In the genomic region with DNA sequence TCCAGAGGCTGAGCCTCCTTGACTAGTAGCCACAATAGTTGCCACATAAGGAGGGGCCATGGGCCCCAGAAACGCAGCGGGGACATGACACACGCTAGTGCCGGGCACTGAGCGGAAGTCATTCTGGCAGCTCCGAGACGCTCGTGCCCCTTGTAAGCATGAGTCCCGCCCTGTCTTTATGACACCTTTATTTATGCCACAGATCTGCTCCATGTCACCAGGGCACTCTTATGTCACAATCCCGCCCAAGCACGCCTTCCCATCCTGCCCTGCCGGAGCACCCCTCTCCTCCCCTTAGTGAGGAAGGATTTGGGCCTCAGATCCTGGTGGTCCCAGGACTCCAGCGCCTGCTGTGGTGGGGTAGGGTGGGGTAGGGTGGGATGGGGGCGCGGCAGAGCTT, we compare ENCODE assay signal across 8 cellular contexts. TPM values are rescaled to one million over a fixed set of nuclear protein-coding genes. Genes with fewer than 3 reads are reported as not detected.
A peak's percentile ranks its signal among the peaks of the same experiment; 100 is the strongest.
DNase-seq lines count a peak whose midpoint lies in the region; ATAC-seq, FAIRE-seq and TF ChIP-seq lines count a peak whose summit lies in the region.
"Not testable (repeated sequence)": the region's sequence is repeated elsewhere in the genome, so short reads cannot be mapped to it uniquely, and the experiment has no call there.

No MANE protein-coding gene starts in this region.

- H3K79me2 ChIP-seq in hepatocyte; HepG2 (ENCODE audit: insufficient read depth, low read length): not testable (repeated sequence)

- not testable (repeated sequence) for H4K20me1 ChIP-seq in hepatocyte (ENCODE audit: insufficient read depth, poor library complexity, severe bottlenecking); HepG2 (ENCODE audit: insufficient read depth, low read length)

- H2BK15ac ChIP-seq in neuronal stem cell (ENCODE audit: low read length) = not testable (repeated sequence)

- not testable (repeated sequence) for H3K79me1 ChIP-seq in neuronal stem cell (ENCODE audit: low read depth, low read length)

- ATAC-seq in HepG2 = not testable (repeated sequence)

- not testable (repeated sequence) for H3K27ac ChIP-seq in colonic mucosa; hepatocyte; HepG2 (ENCODE audit: extremely low read length, insufficient read depth, low read length); neuronal stem cell (replicated peaks; ENCODE audit: low read length)
- peak overlapping the region in 1 of 4 donors; percentile 54 for H3K27ac ChIP-seq in transverse colon

- FAIRE-seq in HepG2 (lab: Jason Lieb, UNC) = not testable (repeated sequence)

- H4K8ac ChIP-seq in neuronal stem cell (ENCODE audit: low read depth, low read length) = not testable (repeated sequence)

- not testable (repeated sequence) for H4K91ac ChIP-seq in neuronal stem cell (ENCODE audit: low read depth, low read length, poor library complexity)

- not testable (repeated sequence) for TF ChIP-seq POLR2A in NB4 (IDR thresholded peaks at IDR 0.05; ENCODE audit: extremely low read depth, insufficient read length); HepG2 (IDR thresholded peaks at IDR 0.05; ENCODE audit: insufficient read depth in 1 of 2, low read depth in 2 of 2, low read length in 2 of 2)
- TF ChIP-seq POLR2A in transverse colon (IDR thresholded peaks at IDR 0.05) = peak; percentile 65

- H3K36me3 ChIP-seq in GM06990 (ENCODE audit: control insufficient read depth, insufficient read depth, low read length); colonic mucosa; hepatocyte (replicated peaks; ENCODE audit: insufficient read depth, low read depth); HepG2 (replicated peaks in 1 of 2; ENCODE audit: control insufficient read depth in 1 of 2, insufficient read depth in 2 of 2, low read length in 2 of 2); neuronal stem cell (replicated peaks in 1 of 2; ENCODE audit: control insufficient read depth in 2 of 2, insufficient read depth in 2 of 2, low read length in 2 of 2); transverse colon: not testable (repeated sequence)

- not testable (repeated sequence) for H3K9me3 ChIP-seq in colonic mucosa; hepatocyte (ENCODE audit: low read depth); HepG2 (ENCODE audit: low read length); neuronal stem cell (replicated peaks in 1 of 2; ENCODE audit: control insufficient read depth in 2 of 2, insufficient read depth in 1 of 2, low read depth in 1 of 2, low read length in 2 of 2); transverse colon

- not testable (repeated sequence) for TF ChIP-seq CTCF in GM06990 (IDR thresholded peaks at IDR 0.05; ENCODE audit: insufficient read depth, low read length, poor library complexity, severe bottlenecking); NB4 (IDR thresholded peaks at IDR 0.05; ENCODE audit: low read depth, low read length); colonic mucosa (IDR thresholded peaks at IDR 0.05); hepatocyte (IDR thresholded peaks at IDR 0.05; ENCODE audit: poor library complexity); HepG2 (CRISPR knock-in tag; IDR thresholded peaks at IDR 0.05); transverse colon (IDR thresholded peaks at IDR 0.05)

- 92% methylated on average over 15 of the region's 15 CpGs for WGBS in hepatocyte (ENCODE audit: low lambda C conversion rate, missing lambda C conversion rate)
- 57% methylated on average over 13 of the region's 15 CpGs for WGBS in HepG2 (ENCODE audit: low lambda C conversion rate)
- WGBS in neuronal stem cell (ENCODE audit: extremely low coverage in 2 of 2, insufficient read length in 2 of 2, insufficient replicate concordance in 1 of 2), 2 donors = no CpG with 5 or more reads among the region's 15 CpGs
- WGBS in transverse colon (ENCODE audit: low coverage in 1 of 2), 2 donors = 63% methylated on average over 13 of the region's 15 CpGs; no CpG with 5 or more reads in 1 of the 2 donors

- TF ChIP-seq EP300 in HepG2 (IDR thresholded peaks at IDR 0.05; ENCODE audit: low read depth in 2 of 2, low read length in 2 of 2); HepG2 (CRISPR knock-in tag; IDR thresholded peaks at IDR 0.05; ENCODE audit: borderline replicate concordance); transverse colon (IDR thresholded peaks at IDR 0.05; ENCODE audit: low read depth): not testable (repeated sequence)

- not testable (repeated sequence) for H3K9me2 ChIP-seq in hepatocyte (replicated peaks; ENCODE audit: insufficient read depth)

- H2BK12ac ChIP-seq in neuronal stem cell (ENCODE audit: low read length) = not testable (repeated sequence)

- not testable (repeated sequence) for H2AFZ ChIP-seq in hepatocyte; HepG2 (ENCODE audit: low read length); neuronal stem cell (ENCODE audit: low read length)

- DNase-seq in AG08396 (ENCODE audit: low spot score) (peak; percentile 1), GM06990 (ENCODE audit: extremely low read depth, insufficient read length) (peak; percentile 5), NB4 (ENCODE audit: low read depth) (peak; percentile 2), colonic mucosa (peak; percentile 87), hepatocyte (ENCODE audit: low spot score) (peak; percentile 5), transverse colon (peak; percentile 77)
- DNase-seq in HepG2 (ENCODE audit: low spot score); neuronal stem cell (ENCODE audit: low spot score): not testable (repeated sequence)

- CTCF ChIA-PET in HepG2 (lab: Yijun Ruan, JAX; ENCODE audit: low intra/inter-chr PET ratio, low total read pairs) = not testable (repeated sequence)

- H2AK5ac ChIP-seq in neuronal stem cell (ENCODE audit: low read depth, low read length) = not testable (repeated sequence)

- in situ Hi-C loops in HepG2 (cut with HindIII; ENCODE audit: extremely low pct_ligation_motif_present, low pct_unique_long_range_greater_than_20kb); transverse colon (cut with MboI; ENCODE audit: low pct_ligation_motif_present in 1 of 4, low pct_unique_long_range_greater_than_20kb in 1 of 4, low sequenced_read_pairs in 3 of 4): not testable (repeated sequence)

- BruUV-seq in HepG2 (replicated peaks; lab: Mats Ljungman, UMichigan) = not testable (repeated sequence)

- not testable (repeated sequence) for H3K27me3 ChIP-seq in GM06990 (replicated peaks; ENCODE audit: control insufficient read depth, insufficient read depth, low read length); colonic mucosa; hepatocyte; HepG2 (ENCODE audit: control insufficient read depth in 1 of 2, insufficient read depth in 2 of 2, low read length in 2 of 2); neuronal stem cell (ENCODE audit: control insufficient read depth in 3 of 3, insufficient read depth in 3 of 3, low read depth in 1 of 3, low read length in 3 of 3); transverse colon

- H3K4me2 ChIP-seq in hepatocyte; neuronal stem cell (ENCODE audit: insufficient read depth, low read length, poor library complexity, severe bottlenecking): not testable (repeated sequence)
- H3K4me2 ChIP-seq in HepG2 (ENCODE audit: low read depth, low read length) = peak overlapping the region; percentile 39; the same call in 1 of the 2 replicates

- H3K14ac ChIP-seq in neuronal stem cell (ENCODE audit: low read length) = not testable (repeated sequence)

- not testable (repeated sequence) for TF ChIP-seq RAD21 in HepG2 (CRISPR knock-in tag; IDR thresholded peaks at IDR 0.05)

- not testable (repeated sequence) for H2BK120ac ChIP-seq in neuronal stem cell (ENCODE audit: low read depth, low read length)

- peak overlapping the region; percentile 26 for H3K23ac ChIP-seq in neuronal stem cell (ENCODE audit: low read depth, low read length, poor library complexity)

- H2BK5ac ChIP-seq in neuronal stem cell (ENCODE audit: low read length) = not testable (repeated sequence)

- intact Hi-C loops in colonic mucosa (cut with DNase I); HepG2 (cut with micrococcal nuclease; ENCODE audit: unreplicated experiment); transverse colon (cut with DNase I; ENCODE audit: low total_unique reads): not testable (repeated sequence)

- POLR2A ChIA-PET in HepG2 (lab: Yijun Ruan, JAX) = not testable (repeated sequence)

- not testable (repeated sequence) for H3K4me3 ChIP-seq in GM06990 (replicated peaks; ENCODE audit: low read depth, low read length); NB4 (ENCODE audit: low read depth, low read length); colonic mucosa; hepatocyte; HepG2 (replicated peaks in 1 of 3; ENCODE audit: insufficient read depth in 1 of 3, low read depth in 2 of 3, low read length in 3 of 3); neuronal stem cell (ENCODE audit: low read length in 2 of 2)
- peak overlapping the region in 2 of 4 donors; percentile 6 to 26 for H3K4me3 ChIP-seq in transverse colon

- H3K18ac ChIP-seq in neuronal stem cell (ENCODE audit: low read length) = not testable (repeated sequence)

- not testable (repeated sequence) for H3K4me1 ChIP-seq in colonic mucosa; hepatocyte (ENCODE audit: insufficient read depth); HepG2 (ENCODE audit: insufficient read depth, low read length); neuronal stem cell (ENCODE audit: control insufficient read depth in 2 of 2, insufficient read depth in 1 of 2, low read depth in 1 of 2, low read length in 2 of 2); transverse colon

- H3K4ac ChIP-seq in neuronal stem cell (ENCODE audit: low read length) = not testable (repeated sequence)

- not testable (repeated sequence) for H3K9ac ChIP-seq in colonic mucosa (ENCODE audit: low read depth in 2 of 2, low read length in 2 of 2); HepG2 (ENCODE audit: insufficient read depth, low read depth, low read length); neuronal stem cell (ENCODE audit: low read depth, low read length, poor library complexity)

RNA-seq across cellular contexts. Expression of a gene that starts 22.1 kb away (rescaled TPM):
- 10 to 100 TPM in 1 of 2 donors, 1 to 10 TPM in 1; 5.7 to 17.3 TPM for total RNA-seq in colonic mucosa
- total RNA-seq in hepatocyte = 7.2 and 9.0 TPM in 2 replicates
- polyA plus RNA-seq in hepatocyte = 4.3 and 8.4 TPM in 2 replicates
- total RNA-seq in HepG2 (2016; rRNA removed; fragmentation: Illumina TruSeq; extraction: Trizol) = 0.81 and 1.1 TPM in 2 replicates
- 5.0 and 5.2 TPM in 2 replicates for total RNA-seq in HepG2 (2016; cell fraction: cytosol; rRNA removed; fragmentation: Illumina TruSeq; extraction: Trizol; ENCODE audit: low read depth)
- total RNA-seq in HepG2 (2016; cell fraction: insoluble cytoplasmic fraction; rRNA removed; fragmentation: Illumina TruSeq; extraction: Trizol) = 0.97 and 1.1 TPM in 2 replicates
- 1.3 and 2.1 TPM in 2 replicates for total RNA-seq in HepG2 (2016; cell fraction: membrane; rRNA removed; fragmentation: Illumina TruSeq; extraction: Trizol)
- total RNA-seq in HepG2 (2016; cell fraction: nucleus; rRNA removed; fragmentation: Illumina TruSeq; extraction: Trizol) = 4.7 and 6.7 TPM in 2 replicates
- 0.54 and 0.62 TPM in 2 replicates for polyA plus RNA-seq in HepG2 (2011; rRNA removed)
- 0.24 and 0.56 TPM in 2 replicates for polyA plus RNA-seq in HepG2 (2011; cell fraction: cytosol; rRNA removed)
- 1.2 and 2.3 TPM in 2 replicates for polyA plus RNA-seq in HepG2 (2011; cell fraction: nucleus; rRNA removed)
- polyA plus RNA-seq in HepG2 (2012) = 0.67 and 1.2 TPM in 2 replicates
- 0.34 and 0.40 TPM in 2 replicates for polyA plus RNA-seq in HepG2 (2016; cell fraction: cytosol; fragmentation: Illumina TruSeq; extraction: Trizol; ENCODE audit: low read depth)
- polyA plus RNA-seq in HepG2 (2016; cell fraction: insoluble cytoplasmic fraction; fragmentation: Illumina TruSeq; extraction: Trizol; ENCODE audit: low read depth) = 0.52 and 1.1 TPM in 2 replicates
- polyA plus RNA-seq in HepG2 (2016; cell fraction: membrane; fragmentation: Illumina TruSeq; extraction: Trizol; ENCODE audit: low read depth) = 0.24 and 0.45 TPM in 2 replicates
- 2.8 and 4.0 TPM in 2 replicates for polyA plus RNA-seq in HepG2 (2016; cell fraction: nucleus; fragmentation: Illumina TruSeq; extraction: Trizol; ENCODE audit: insufficient read depth, low read depth)
- 2.6 and 13.1 TPM in 2 replicates for polyA minus RNA-seq in HepG2 (2011; rRNA and poly(A)+ RNA removed; ENCODE audit: low replicate concordance)
- polyA minus RNA-seq in HepG2 (2011; cell fraction: cytosol; rRNA and poly(A)+ RNA removed) = 0.40 and 1.3 TPM in 2 replicates
- polyA minus RNA-seq in HepG2 (2011; cell fraction: nucleus; rRNA and poly(A)+ RNA removed) = 11.1 and 12.6 TPM in 2 replicates
- 3.1 TPM for polyA plus RNA-seq in neuronal stem cell (2013, experiment 1 of 2)
- 4.3 TPM for polyA plus RNA-seq in neuronal stem cell (2013, experiment 2 of 2)
- 1 to 10 TPM in 3 of 4 donors, under 1 TPM in 1; 0.37 to 5.2 (median 4.7) TPM for total RNA-seq in transverse colon
